35 cellular contexts compared by ENCODE assay signal in genomic region chr16:88878356-88878755, GRCh38.
"Had no signal": no experiment of that assay in that cellular context is flagged by ENCODE, and none has a peak within 500 bp of the region (broad histone marks: within the 10 kb centered on the region; RNA-seq: fewer than 3 reads in every experiment).

No MANE protein-coding gene starts in this region.

- H3K27me3 ChIP-seq: MG63 had no signal

- H3K36me3 ChIP-seq: MG63 had no signal

- H3K4me3 ChIP-seq: MG63 had no signal

- DNase-seq: Karpas-422, Kasumi-1, MG63, MM.1S, MV-4-11, NCI-H1048, NCI-H1092, NCI-H1092 treated with DMSO at 0.1 percent for 48 hours, NCI-H1105, NCI-H1105 treated with DMSO at 0.1 percent for 48 hours, NCI-H1417, NCI-H1417 treated with DMSO at 0.1 percent for 48 hours, NCI-H1436, NCI-H1436 treated with DMSO at 0.1 percent for 48 hours, NCI-H146, NCI-H1694, NCI-H1694 treated with DMSO at 0.1 percent for 48 hours, NCI-H187, NCI-H187 treated with DMSO at 0.1 percent for 48 hours, NCI-H1930, NCI-H2029, NCI-H2029 treated with DMSO at 0.1 percent for 48 hours, NCI-H2081, NCI-H2081 treated with DMSO at 0.1 percent for 48 hours, NCI-H2107, NCI-H2171, NCI-H2171 treated with DMSO at 0.1 percent for 48 hours, NCI-H2227 treated with DMSO at 0.1 percent for 48 hours, NCI-H226, NCI-H345, NCI-H446, NCI-H446 treated with DMSO at 0.1 percent for 48 hours, NCI-H510A, NCI-H510A treated with DMSO at 0.1 percent for 48 hours, NCI-H524 had no signal

- H3K9me3 ChIP-seq: MG63 had no signal
